Comparison of ENCODE assay signal across 8 cellular contexts in the genomic region with DNA sequence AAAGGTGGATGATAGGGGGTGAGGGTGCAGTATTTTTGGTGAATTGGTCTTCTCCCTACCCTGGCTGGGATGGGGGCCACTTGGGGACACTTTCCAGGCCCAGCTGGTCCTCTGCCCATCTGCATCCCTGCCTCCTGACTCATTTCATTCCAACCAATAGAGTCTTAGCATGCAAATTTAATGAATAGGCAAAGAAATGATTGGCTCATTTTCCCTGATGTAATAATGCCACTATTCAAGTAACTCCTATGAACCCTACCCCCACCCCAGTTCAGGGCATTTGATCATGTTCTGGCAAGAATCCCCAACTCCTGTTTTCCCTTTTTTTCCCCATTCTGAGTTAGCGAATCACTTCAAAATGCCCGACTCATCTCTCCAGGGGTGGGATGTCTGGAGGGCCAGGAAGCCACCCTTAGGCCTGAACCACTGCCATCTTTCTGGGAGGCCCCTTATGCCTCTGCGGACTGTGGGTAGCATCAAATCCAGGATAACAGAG. TPM values are rescaled to one million over a fixed set of nuclear protein-coding genes. Genes with fewer than 3 reads are reported as not detected.
DNase-seq lines count a peak whose midpoint lies in the region; ATAC-seq and TF ChIP-seq lines count a peak whose summit lies in the region.

No MANE protein-coding gene starts in this region.

- TF ChIP-seq CTCF in mucosa of descending colon (IDR thresholded peaks at IDR 0.05) (no peak), lower leg skin (IDR thresholded peaks at IDR 0.05) (no peak)

- WGBS in lower leg skin, 2 donors, result 36 to 43% methylated on average over 3 of the region's 3 CpGs

- no peaks in the 10 kb centered on the region for H3K4me1 ChIP-seq in mucosa of descending colon (ENCODE audit: low read depth)

- no peak overlapping the region for H3K4me3 ChIP-seq in mucosa of descending colon
- no peak overlapping the region for H3K4me3 ChIP-seq in lower leg skin (ENCODE audit: low read depth, poor library complexity, severe bottlenecking)

- intact Hi-C loops in mucosa of descending colon (cut with DNase I, micrococcal nuclease), result no loop called here
- intact Hi-C loops in lower leg skin (cut with DNase I; ENCODE audit: low total_unique reads), result no loop called here

- no peak for TF ChIP-seq POLR2A in lower leg skin (IDR thresholded peaks at IDR 0.05)

- ATAC-seq in mucosa of descending colon (peak; percentile 20), HG02981 (IDR thresholded peaks at IDR 0.05; ENCODE audit: unreplicated experiment) (no peak), GM21825 (IDR thresholded peaks at IDR 0.05; ENCODE audit: unreplicated experiment) (no peak)

- DNase-seq in C1 segment of cervical spinal cord (lab: John Stamatoyannopoulos, UW) (peak in 11 of 14 donors; percentile 30 to 86 (median 69)), NCI-H1694 (lab: John Stamatoyannopoulos, UW) (peak; percentile 83), dermis blood vessel endothelial cell (peak; percentile 84), mucosa of descending colon (no peak), lower leg skin (ENCODE audit: low spot score in 2 of 2) (no peak), DMS79 treated with DMSO at 0.1 percent for 48 hours (lab: John Stamatoyannopoulos, UW) (no peak)

- no peaks in the 10 kb centered on the region for H3K36me3 ChIP-seq in mucosa of descending colon (ENCODE audit: low read depth)

- no peaks in the 10 kb centered on the region for H3K9me3 ChIP-seq in mucosa of descending colon

RNA-seq across cellular contexts. Expression of a gene that starts 56.7 kb away (rescaled TPM):
- 94.4 and 162 TPM in 2 replicates for total RNA-seq in dermis blood vessel endothelial cell
- 100 to 1,000 TPM in 2 of 3 donors, 10 to 100 TPM in 1; 75.1 to 159 (median 127) TPM for total RNA-seq in mucosa of descending colon
- total RNA-seq in lower leg skin, result 100 to 1,000 TPM in 2 of 4 donors, 10 to 100 TPM in 2; 85.1 to 172 (median 119) TPM

Comparison
In these comparisons a context has a peak if more than half of its experiments do, and no peak if none do; other contexts are left out.
1. DNase-seq: peak in C1 segment of cervical spinal cord (11 of 14), NCI-H1694 (single experiment) and dermis blood vessel endothelial cell (single experiment); none in mucosa of descending colon (0 of 3), lower leg skin (0 of 2) and DMS79 treated with DMSO at 0.1 percent for 48 hours (single experiment).